Comparison of ENCODE assay signal across 13 cellular contexts in the genomic region with DNA sequence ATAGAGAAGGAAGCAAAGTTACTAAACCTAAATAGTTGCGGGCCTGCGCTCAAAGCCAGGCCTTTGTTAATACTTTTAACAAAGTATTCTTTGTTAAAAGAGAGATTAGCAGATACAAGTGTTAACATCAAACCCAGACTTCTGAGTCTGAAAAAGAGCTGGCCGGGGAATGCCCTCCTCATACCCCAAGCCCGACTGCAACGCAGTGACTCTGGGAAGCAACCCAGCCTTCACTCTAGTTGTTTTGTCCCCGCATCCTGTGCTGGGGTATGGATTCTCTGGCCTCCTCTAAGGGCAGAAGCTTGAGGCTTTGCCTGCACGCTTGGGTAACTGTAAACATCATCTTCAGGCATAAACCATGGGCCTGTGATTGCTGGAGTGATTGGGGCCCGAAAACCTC. TPM values are rescaled to one million over a fixed set of nuclear protein-coding genes. Genes with fewer than 3 reads are reported as not detected.
DNase-seq lines count a peak whose midpoint lies in the region; TF ChIP-seq lines count a peak whose summit lies in the region.
"Had no signal": no experiment of that assay in that cellular context is flagged by ENCODE, and none has a peak within 500 bp of the region (broad histone marks: within the 10 kb centered on the region; RNA-seq: fewer than 3 reads in every experiment).

No MANE protein-coding gene starts in this region.

- peaks cover 22% of the 10 kb centered on the region for H3K4me1 Mint-ChIP-seq in activated CD4-positive, alpha-beta T cell treated with anti-CD3 and anti-CD28 coated beads, Interleukin-2, amount 10 ng/mL, durations not matched to agents 24 days and 14 days
- peaks cover 9% of the 10 kb centered on the region for H3K4me1 Mint-ChIP-seq in endothelial cell (ENCODE audit: unreplicated experiment)

- no peak overlapping the region for H3K4me2 ChIP-seq in smooth muscle cell

- H3K9ac ChIP-seq in smooth muscle cell (ENCODE audit: low read depth): no peak overlapping the region

- peaks cover 72% of the 10 kb centered on the region for H3K36me3 Mint-ChIP-seq in activated CD4-positive, alpha-beta T cell treated with anti-CD3 and anti-CD28 coated beads, Interleukin-2, amount 10 ng/mL, durations not matched to agents 24 days and 14 days (ENCODE audit: low read depth)
- H3K36me3 Mint-ChIP-seq in endothelial cell (ENCODE audit: low read depth, unreplicated experiment): peaks cover 39% of the 10 kb centered on the region

- H3K36me3 ChIP-seq in smooth muscle cell (ENCODE audit: low read depth): peaks cover 11% of the 10 kb centered on the region
- H3K36me3 ChIP-seq: colonic mucosa had no signal

- intact Hi-C loops in activated CD4-positive, alpha-beta T cell treated with anti-CD3 and anti-CD28 coated beads, Interleukin-2, amount 10 ng/mL, durations not matched to agents 24 days and 14 days (cut with micrococcal nuclease): loop anchor here (5.0 kb wide), 1 partner anchor 37 kb away; no protein-coding TSS in a partner anchor

- DNase-seq in activated CD4-positive, alpha-beta T cell treated with anti-CD3 and anti-CD28 coated beads, Interleukin-2, amount 10 ng/mL, durations not matched to agents 24 days and 14 days: no peak
- no peak for DNase-seq in activated CD4-positive, alpha-beta T cell treated with anti-CD3 and anti-CD28 coated beads for 1 hour
- DNase-seq in RWPE1 (ENCODE audit: low spot score): no peak
- no peak for DNase-seq in endothelial cell (ENCODE audit: low spot score)
- no peak for DNase-seq in smooth muscle cell (lab: John Stamatoyannopoulos, UW; ENCODE audit: unreplicated experiment)
- no peak for DNase-seq in mucosa of gallbladder (ENCODE audit: low spot score)
- DNase-seq in NK-92 treated with Interleukin-12 subunit alpha and Interleukin-12 subunit beta, amount 100 ng/mL, for 24 hours (lab: John Stamatoyannopoulos, UW): no peak
- DNase-seq in HCEC 1CT: no peak
- DNase-seq: colonic mucosa; esophagus squamous epithelium; naive B cell; stimulated activated CD4-positive, alpha-beta T cell treated with anti-CD3 and anti-CD28 coated beads, Interleukin-2, amount 100 ng/mL, for 48 hours had no signal

- no peaks in the 10 kb centered on the region for H3K27me3 ChIP-seq in smooth muscle cell (ENCODE audit: low read depth)
- H3K27me3 ChIP-seq: adrenal gland, colonic mucosa, esophagus squamous epithelium had no signal

- no peaks in the 10 kb centered on the region for H3K9me3 ChIP-seq in smooth muscle cell (replicated peaks; ENCODE audit: low read depth)
- H3K9me3 ChIP-seq: adrenal gland, colonic mucosa, esophagus squamous epithelium had no signal

- CTCF ChIA-PET in RWPE1 (lab: Yijun Ruan, JAX): no interaction called here

- peaks cover 5% of the 10 kb centered on the region for H3K4me1 ChIP-seq in smooth muscle cell (ENCODE audit: low read depth)
- H3K4me1 ChIP-seq: colonic mucosa had no signal

- H3K9me3 Mint-ChIP-seq in activated CD4-positive, alpha-beta T cell treated with anti-CD3 and anti-CD28 coated beads, Interleukin-2, amount 10 ng/mL, durations not matched to agents 24 days and 14 days: no peaks in the 10 kb centered on the region
- H3K9me3 Mint-ChIP-seq in endothelial cell (ENCODE audit: unreplicated experiment): no peaks in the 10 kb centered on the region
- H3K9me3 Mint-ChIP-seq: naive B cell had no signal

- H3K4me3 ChIP-seq in smooth muscle cell: no peak overlapping the region
- H3K4me3 ChIP-seq: adrenal gland, colonic mucosa, esophagus squamous epithelium had no signal

- no peaks in the 10 kb centered on the region for H4K20me1 ChIP-seq in smooth muscle cell (ENCODE audit: low read depth)

- H3K27me3 Mint-ChIP-seq in activated CD4-positive, alpha-beta T cell treated with anti-CD3 and anti-CD28 coated beads, Interleukin-2, amount 10 ng/mL, durations not matched to agents 24 days and 14 days: no peaks in the 10 kb centered on the region
- peaks cover 9% of the 10 kb centered on the region for H3K27me3 Mint-ChIP-seq in endothelial cell (ENCODE audit: unreplicated experiment)
- H3K27me3 Mint-ChIP-seq: naive B cell had no signal

- POLR2A ChIA-PET in RWPE1 (lab: Yijun Ruan, JAX; ENCODE audit: low non-redundant PET): no interaction called here

- H3K79me2 ChIP-seq in smooth muscle cell (ENCODE audit: low read depth): no peaks in the 10 kb centered on the region

- H3K4me3 Mint-ChIP-seq in activated CD4-positive, alpha-beta T cell treated with anti-CD3 and anti-CD28 coated beads, Interleukin-2, amount 10 ng/mL, durations not matched to agents 24 days and 14 days: no peak overlapping the region
- no peak overlapping the region for H3K4me3 Mint-ChIP-seq in endothelial cell (ENCODE audit: unreplicated experiment)

- H3K27ac Mint-ChIP-seq in activated CD4-positive, alpha-beta T cell treated with anti-CD3 and anti-CD28 coated beads, Interleukin-2, amount 10 ng/mL, durations not matched to agents 24 days and 14 days: peak overlapping the region; percentile 55
- peak overlapping the region; percentile 86 for H3K27ac Mint-ChIP-seq in endothelial cell (ENCODE audit: unreplicated experiment)

- peaks cover 30% of the 10 kb centered on the region for H3F3A ChIP-seq in smooth muscle cell (ENCODE audit: low read depth)

- TF ChIP-seq CTCF in RWPE1 (conservative IDR thresholded peaks at IDR 0.05; ENCODE audit: low read depth) (no peak), endothelial cell (IDR thresholded peaks at IDR 0.05; ENCODE audit: unreplicated experiment) (no peak), smooth muscle cell (IDR thresholded peaks at IDR 0.05; ENCODE audit: borderline replicate concordance, insufficient read depth, poor library complexity, severe bottlenecking) (no peak)

- H2AFZ ChIP-seq in smooth muscle cell (ENCODE audit: low read depth): no peak overlapping the region

- 85% methylated on average over 8 of the region's 8 CpGs for WGBS in smooth muscle cell (ENCODE audit: low lambda C conversion rate)

- H3K27ac ChIP-seq in RWPE1 (peak overlapping the region; percentile 39), smooth muscle cell (ENCODE audit: low read depth) (peak overlapping the region; percentile 86)
- H3K27ac ChIP-seq: colonic mucosa had no signal

RNA-seq across cellular contexts. Expression of gene ADCY7, which starts 48.3 kb away (rescaled TPM):
- total RNA-seq in activated CD4-positive, alpha-beta T cell treated with anti-CD3 and anti-CD28 coated beads, Interleukin-2, amount 10 ng/mL, durations not matched to agents 24 days and 14 days: 85.6 and 86.2 TPM in 2 replicates
- total RNA-seq in endothelial cell (ENCODE audit: unreplicated experiment) (3.2 TPM), smooth muscle cell (31.6 and 37.1 TPM in 2 replicates), mucosa of gallbladder (46.0 TPM)
- polyA plus RNA-seq in smooth muscle cell: 28.1 and 30.7 TPM in 2 replicates

RNA-seq across cellular contexts. Expression of gene BRD7, which starts 54.1 kb away (rescaled TPM):
- 92.7 and 98.8 TPM in 2 replicates for total RNA-seq in activated CD4-positive, alpha-beta T cell treated with anti-CD3 and anti-CD28 coated beads, Interleukin-2, amount 10 ng/mL, durations not matched to agents 24 days and 14 days
- total RNA-seq in endothelial cell (ENCODE audit: unreplicated experiment) (112 TPM), smooth muscle cell (37.2 and 40.4 TPM in 2 replicates), mucosa of gallbladder (59.1 TPM)
- polyA plus RNA-seq in smooth muscle cell: 33.9 and 36.2 TPM in 2 replicates
